In the genomic region with DNA sequence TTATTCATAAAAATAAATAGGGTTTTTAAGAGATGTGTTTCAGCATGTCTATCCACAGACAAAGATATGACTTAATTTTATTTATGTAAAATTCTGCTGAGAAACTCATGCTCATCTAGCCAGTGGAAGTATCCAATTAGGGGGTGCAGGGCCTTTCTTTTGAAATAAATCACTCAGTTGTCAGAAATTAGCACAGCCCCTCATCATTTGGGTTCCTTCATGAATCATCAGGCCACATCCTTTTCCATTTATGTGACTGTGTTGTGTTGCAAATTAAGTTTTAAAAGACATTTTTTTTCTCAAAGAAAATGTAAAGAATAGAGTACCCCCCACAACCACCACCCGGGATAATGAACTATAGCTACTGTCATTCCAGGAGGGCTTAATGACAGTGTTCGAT, we compare ENCODE assay signal across 21 cellular contexts.
DNase-seq lines count a peak whose midpoint lies in the region; ATAC-seq and TF ChIP-seq lines count a peak whose summit lies in the region.
"Had no signal": no experiment of that assay in that cellular context is flagged by ENCODE, and none has a peak within 500 bp of the region (broad histone marks: within the 10 kb centered on the region; RNA-seq: fewer than 3 reads in every experiment).

No MANE protein-coding gene starts in this region.

- H3K4me1 Mint-ChIP-seq in activated CD4-positive, alpha-beta memory T cell treated with anti-CD3 and anti-CD28 coated beads, Interleukin-2, amount 10 ng/mL, durations not matched to agents 7 days and 5 days: peaks cover 27% of the 10 kb centered on the region
- H3K4me1 Mint-ChIP-seq in activated CD4-positive, alpha-beta memory T cell treated with anti-CD3 and anti-CD28 coated beads for 36 hours (ENCODE audit: low read depth): peaks cover 16% of the 10 kb centered on the region
- peaks cover 20% of the 10 kb centered on the region for H3K4me1 Mint-ChIP-seq in stimulated activated naive CD8-positive, alpha-beta T cell treated with anti-CD3 and anti-CD28 coated beads, Interleukin-15, amount 100 ng/mL, for 72 hours
- H3K4me1 Mint-ChIP-seq in chondrocyte (ENCODE audit: low read depth): peaks cover 17% of the 10 kb centered on the region

- H3K9me3 Mint-ChIP-seq in activated CD4-positive, alpha-beta memory T cell treated with anti-CD3 and anti-CD28 coated beads, Interleukin-2, amount 10 ng/mL, durations not matched to agents 7 days and 5 days: no peaks in the 10 kb centered on the region
- no peaks in the 10 kb centered on the region for H3K9me3 Mint-ChIP-seq in activated CD4-positive, alpha-beta memory T cell treated with anti-CD3 and anti-CD28 coated beads for 36 hours
- H3K9me3 Mint-ChIP-seq in stimulated activated naive CD8-positive, alpha-beta T cell treated with anti-CD3 and anti-CD28 coated beads, Interleukin-15, amount 100 ng/mL, for 72 hours: no peaks in the 10 kb centered on the region
- H3K9me3 Mint-ChIP-seq in chondrocyte (ENCODE audit: low read depth): no peaks in the 10 kb centered on the region
- H3K9me3 Mint-ChIP-seq: CD4-positive, alpha-beta T cell; HFFc6 had no signal

- TF ChIP-seq CTCF in NB4 (IDR thresholded peaks at IDR 0.05; ENCODE audit: low read depth, low read length) (no peak), chondrocyte (IDR thresholded peaks at IDR 0.05) (no peak)

- POLR2A ChIA-PET in activated CD4-positive, alpha-beta memory T cell treated with anti-CD3 and anti-CD28 coated beads, Interleukin-2, amount 10 ng/mL, durations not matched to agents 7 days and 5 days (lab: Charles Lee): no interaction called here
- POLR2A ChIA-PET in activated CD4-positive, alpha-beta memory T cell treated with anti-CD3 and anti-CD28 coated beads for 36 hours (lab: Charles Lee): no interaction called here

- CTCF ChIA-PET in activated CD4-positive, alpha-beta memory T cell treated with anti-CD3 and anti-CD28 coated beads, Interleukin-2, amount 10 ng/mL, durations not matched to agents 7 days and 5 days (lab: Charles Lee): no interaction called here
- CTCF ChIA-PET in activated CD4-positive, alpha-beta memory T cell treated with anti-CD3 and anti-CD28 coated beads for 36 hours (lab: Charles Lee): no interaction called here

- H3K27me3 Mint-ChIP-seq in activated CD4-positive, alpha-beta memory T cell treated with anti-CD3 and anti-CD28 coated beads, Interleukin-2, amount 10 ng/mL, durations not matched to agents 7 days and 5 days: peaks cover 49% of the 10 kb centered on the region
- peaks cover 27% of the 10 kb centered on the region for H3K27me3 Mint-ChIP-seq in activated CD4-positive, alpha-beta memory T cell treated with anti-CD3 and anti-CD28 coated beads for 36 hours
- peaks cover 70% of the 10 kb centered on the region for H3K27me3 Mint-ChIP-seq in stimulated activated naive CD8-positive, alpha-beta T cell treated with anti-CD3 and anti-CD28 coated beads, Interleukin-15, amount 100 ng/mL, for 72 hours
- H3K27me3 Mint-ChIP-seq in chondrocyte (ENCODE audit: low read depth): peaks cover under 1% of the 10 kb centered on the region

- H3K27ac Mint-ChIP-seq in activated CD4-positive, alpha-beta memory T cell treated with anti-CD3 and anti-CD28 coated beads, Interleukin-2, amount 10 ng/mL, durations not matched to agents 7 days and 5 days: peak overlapping the region; percentile 23
- no peak overlapping the region for H3K27ac Mint-ChIP-seq in activated CD4-positive, alpha-beta memory T cell treated with anti-CD3 and anti-CD28 coated beads for 36 hours
- no peak overlapping the region for H3K27ac Mint-ChIP-seq in stimulated activated naive CD8-positive, alpha-beta T cell treated with anti-CD3 and anti-CD28 coated beads, Interleukin-15, amount 100 ng/mL, for 72 hours
- H3K27ac Mint-ChIP-seq in chondrocyte (ENCODE audit: unreplicated experiment): no peak overlapping the region
- H3K27ac Mint-ChIP-seq: CD4-positive, alpha-beta T cell; HFFc6 had no signal

- intact Hi-C loops in activated CD4-positive, alpha-beta memory T cell treated with anti-CD3 and anti-CD28 coated beads for 36 hours (cut with micrococcal nuclease): no loop called here

- TF ChIP-seq POLR2A in NB4 (IDR thresholded peaks at IDR 0.05; ENCODE audit: extremely low read depth, insufficient read length): no peak

- no peak overlapping the region for H3K4me3 ChIP-seq in NB4 (ENCODE audit: low read depth, low read length)
- H3K4me3 ChIP-seq: HAP-1, SK-N-MC had no signal

- peak; percentile 67 for ATAC-seq in stimulated activated naive CD8-positive, alpha-beta T cell treated with anti-CD3 and anti-CD28 coated beads, Interleukin-15, amount 100 ng/mL, for 72 hours
- no peak for ATAC-seq in stimulated activated naive CD8-positive, alpha-beta T cell treated with anti-CD3 and anti-CD28 coated beads, Interleukin-15, Interleukin-2, amounts not matched to agents 100 U/mL and 50 U/mL, for 24 hours
- ATAC-seq in GM21367 (IDR thresholded peaks at IDR 0.05; ENCODE audit: unreplicated experiment): no peak
- ATAC-seq: HepG2 had no signal

- DNase-seq in activated CD4-positive, alpha-beta memory T cell treated with anti-CD3 and anti-CD28 coated beads, Interleukin-2, amount 10 ng/mL, durations not matched to agents 7 days and 5 days: no peak
- no peak for DNase-seq in activated CD4-positive, alpha-beta memory T cell treated with anti-CD3 and anti-CD28 coated beads for 36 hours
- peak in 1 of 2 donors; percentile 10 for DNase-seq in stimulated activated naive CD8-positive, alpha-beta T cell treated with anti-CD3 and anti-CD28 coated beads, Interleukin-15, amount 100 ng/mL, for 72 hours
- no peak for DNase-seq in stimulated activated naive CD8-positive, alpha-beta T cell treated with anti-CD3 and anti-CD28 coated beads, Interleukin-15, Interleukin-2, amounts not matched to agents 100 U/mL and 50 U/mL, for 24 hours
- DNase-seq in NB4 (ENCODE audit: low read depth): peak; percentile 41
- DNase-seq in chondrocyte (ENCODE audit: low spot score): no peak
- DNase-seq in retina: no peak
- DNase-seq: CD4-positive, alpha-beta T cell; GOT3; HFFc6; Karpas-422; NCI-H1092; NCI-H1417 treated with DMSO at 0.1 percent for 48 hours; NCI-H1694 treated with DMSO at 0.1 percent for 48 hours; NCI-H2081; NCI-H2227 treated with DMSO at 0.1 percent for 48 hours; NCI-H526 treated with DMSO at 0.1 percent for 48 hours had no signal

- H3K36me3 Mint-ChIP-seq in activated CD4-positive, alpha-beta memory T cell treated with anti-CD3 and anti-CD28 coated beads, Interleukin-2, amount 10 ng/mL, durations not matched to agents 7 days and 5 days (ENCODE audit: low read depth): no peaks in the 10 kb centered on the region
- no peaks in the 10 kb centered on the region for H3K36me3 Mint-ChIP-seq in activated CD4-positive, alpha-beta memory T cell treated with anti-CD3 and anti-CD28 coated beads for 36 hours
- H3K36me3 Mint-ChIP-seq in chondrocyte (ENCODE audit: low read depth): no peaks in the 10 kb centered on the region

- no peak overlapping the region for H3K4me3 Mint-ChIP-seq in activated CD4-positive, alpha-beta memory T cell treated with anti-CD3 and anti-CD28 coated beads, Interleukin-2, amount 10 ng/mL, durations not matched to agents 7 days and 5 days
- H3K4me3 Mint-ChIP-seq in activated CD4-positive, alpha-beta memory T cell treated with anti-CD3 and anti-CD28 coated beads for 36 hours: no peak overlapping the region
- H3K4me3 Mint-ChIP-seq in stimulated activated naive CD8-positive, alpha-beta T cell treated with anti-CD3 and anti-CD28 coated beads, Interleukin-15, amount 100 ng/mL, for 72 hours: peak overlapping the region in 1 of 2 donors; percentile 44
- H3K4me3 Mint-ChIP-seq in chondrocyte (ENCODE audit: unreplicated experiment): no peak overlapping the region
- H3K4me3 Mint-ChIP-seq: CD4-positive, alpha-beta T cell; HFFc6 had no signal
